Comparison of ENCODE assay signal across 16 cellular contexts in the genomic region with DNA sequence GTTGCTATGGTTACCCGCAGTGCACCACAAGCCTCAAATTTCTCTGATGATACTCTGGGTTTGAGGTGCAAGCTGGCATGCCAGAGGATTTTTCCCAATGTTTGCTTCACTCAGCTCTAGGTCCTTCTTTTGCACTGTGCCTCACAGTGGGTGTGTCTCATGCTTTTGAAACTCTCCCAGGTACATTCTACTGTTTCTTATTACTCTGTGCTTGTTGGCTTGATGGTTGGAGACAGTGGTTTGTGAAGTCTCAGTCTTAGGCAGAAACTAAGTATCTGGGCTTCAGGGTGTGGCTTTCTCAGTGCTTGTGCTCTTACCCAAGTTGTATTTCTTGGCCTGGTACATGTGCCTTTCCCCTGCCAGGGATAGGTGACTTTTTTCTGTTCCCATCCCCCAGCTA.
"Had no signal": no experiment of that assay in that cellular context is flagged by ENCODE, and none has a peak within 500 bp of the region (broad histone marks: within the 10 kb centered on the region; RNA-seq: fewer than 3 reads in every experiment).

No MANE protein-coding gene starts in this region.

- H3K27me3 ChIP-seq: tibial artery, uterus had no signal

- H3K4me1 ChIP-seq: tibial artery, uterus had no signal

- H3K4me3 Mint-ChIP-seq: naive B cell had no signal

- DNase-seq: activated CD4-positive, alpha-beta T cell treated with anti-CD3 and anti-CD28 coated beads for 1 hour; activated CD4-positive, alpha-beta T cell treated with anti-CD3 and anti-CD28 coated beads, Interleukin-2, amount 50 U/mL, for 4 hours; activated naive CD4-positive, alpha-beta T cell treated with anti-CD3 and anti-CD28 coated beads, Interleukin-2, amount 50 U/mL, for 16 hours; caudate nucleus; hippocampal formation; midbrain; naive B cell; posterior cingulate gyrus; retina; stimulated activated CD4-positive, alpha-beta T cell treated with anti-CD3 and anti-CD28 coated beads, Interleukin-15, amount 100 ng/mL, for 24 hours; stimulated activated CD4-positive, alpha-beta T cell treated with anti-CD3 and anti-CD28 coated beads, Interleukin-4, amount 100 ng/mL, for 24 hours; stimulated activated naive CD4-positive, alpha-beta T cell; tibial artery; uterus had no signal

- H3K9me3 ChIP-seq: uterus had no signal

- H3K27ac ChIP-seq: skin epidermis, tibial artery, uterus, VCaP had no signal

- H3K36me3 ChIP-seq: tibial artery, uterus had no signal

- H3K4me1 Mint-ChIP-seq: naive B cell had no signal

- H3K36me3 Mint-ChIP-seq: naive B cell had no signal

- H3K4me3 ChIP-seq: skin epidermis, tibial artery, uterus had no signal
